9 cellular contexts compared by ENCODE assay signal in genomic region chr3:69855436-69856162, GRCh38.
A peak's percentile ranks its signal among the peaks of the same experiment; 100 is the strongest.
DNase-seq lines count a peak whose midpoint lies in the region; ATAC-seq and TF ChIP-seq lines count a peak whose summit lies in the region.
"Had no signal": no experiment of that assay in that cellular context is flagged by ENCODE, and none has a peak within 500 bp of the region (broad histone marks: within the 10 kb centered on the region; RNA-seq: fewer than 3 reads in every experiment).

No MANE protein-coding gene starts in this region.

- no peak overlapping the region for H3K4me2 ChIP-seq in DND-41 (ENCODE audit: insufficient read depth, low read length)

- no peaks in the 10 kb centered on the region for H3K9me3 Mint-ChIP-seq in osteocyte (ENCODE audit: unreplicated experiment)
- peaks cover 0 to 6% of the 10 kb centered on the region in 2 donors for H3K9me3 Mint-ChIP-seq in effector memory CD8-positive, alpha-beta T cell
- H3K9me3 Mint-ChIP-seq: activated naive CD4-positive, alpha-beta T cell treated with anti-CD3 and anti-CD28 coated beads, Interleukin-2, amount 50 U/mL, for 24 hours had no signal

- peaks cover 9% of the 10 kb centered on the region for H3K4me1 Mint-ChIP-seq in osteocyte (ENCODE audit: unreplicated experiment)
- no peaks in the 10 kb centered on the region for H3K4me1 Mint-ChIP-seq in effector memory CD8-positive, alpha-beta T cell (ENCODE audit: low read depth in 2 of 2)
- H3K4me1 Mint-ChIP-seq: activated naive CD4-positive, alpha-beta T cell treated with anti-CD3 and anti-CD28 coated beads, Interleukin-2, amount 50 U/mL, for 24 hours had no signal

- H3K27ac Mint-ChIP-seq in osteocyte (ENCODE audit: unreplicated experiment) = no peak overlapping the region
- H3K27ac Mint-ChIP-seq in effector memory CD8-positive, alpha-beta T cell = no peak overlapping the region
- H3K27ac Mint-ChIP-seq: activated naive CD4-positive, alpha-beta T cell treated with anti-CD3 and anti-CD28 coated beads, Interleukin-2, amount 50 U/mL, for 24 hours had no signal

- no peaks in the 10 kb centered on the region for H3K36me3 ChIP-seq in DND-41 (ENCODE audit: insufficient read depth, low read length)

- no peaks in the 10 kb centered on the region for H3K4me1 ChIP-seq in DND-41 (ENCODE audit: insufficient read depth, low read length)

- H3K9me3 ChIP-seq in DND-41 (ENCODE audit: insufficient read depth, low read length, severe bottlenecking) = no peaks in the 10 kb centered on the region

- no peak overlapping the region for H3K9ac ChIP-seq in DND-41 (ENCODE audit: low read depth, low read length)

- no peak overlapping the region for H2AFZ ChIP-seq in DND-41 (ENCODE audit: low read depth, low read length)

- peak; percentile 14 for TF ChIP-seq CTCF in DND-41 (IDR thresholded peaks at IDR 0.05; ENCODE audit: borderline replicate concordance, extremely low read depth, low read length, poor library complexity, severe bottlenecking)
- peak; percentile 71 for TF ChIP-seq CTCF in fibroblast of mammary gland (conservative IDR thresholded peaks at IDR 0.05; ENCODE audit: control insufficient read depth, insufficient read depth, low read depth, low read length)
- TF ChIP-seq CTCF in osteocyte (IDR thresholded peaks at IDR 0.05) = peak; percentile 65

- H3K27me3 Mint-ChIP-seq in osteocyte (ENCODE audit: unreplicated experiment) = no peaks in the 10 kb centered on the region
- no peaks in the 10 kb centered on the region for H3K27me3 Mint-ChIP-seq in effector memory CD8-positive, alpha-beta T cell

- H3K79me2 ChIP-seq in DND-41 (ENCODE audit: insufficient read depth, low read length) = no peaks in the 10 kb centered on the region

- no peak overlapping the region for H3K4me3 Mint-ChIP-seq in osteocyte (ENCODE audit: unreplicated experiment)
- no peak overlapping the region for H3K4me3 Mint-ChIP-seq in effector memory CD8-positive, alpha-beta T cell
- H3K4me3 Mint-ChIP-seq: activated naive CD4-positive, alpha-beta T cell treated with anti-CD3 and anti-CD28 coated beads, Interleukin-2, amount 50 U/mL, for 24 hours had no signal

- H3K36me3 Mint-ChIP-seq in osteocyte (ENCODE audit: unreplicated experiment) = no peaks in the 10 kb centered on the region
- no peaks in the 10 kb centered on the region for H3K36me3 Mint-ChIP-seq in effector memory CD8-positive, alpha-beta T cell (ENCODE audit: insufficient read depth)
- H3K36me3 Mint-ChIP-seq: activated naive CD4-positive, alpha-beta T cell treated with anti-CD3 and anti-CD28 coated beads, Interleukin-2, amount 50 U/mL, for 24 hours had no signal

- DNase-seq in DND-41 (no peak), RKO (ENCODE audit: low spot score) (peak; percentile 69), fibroblast of mammary gland (ENCODE audit: low read depth) (peak; percentile 63), osteocyte (ENCODE audit: extremely low spot score, unreplicated experiment) (no peak), GF-D8 (lab: John Stamatoyannopoulos, UW) (no peak)
- no peak for DNase-seq in effector memory CD8-positive, alpha-beta T cell
- DNase-seq in activated CD4-positive, alpha-beta T cell treated with anti-CD3 and anti-CD28 coated beads for 1 hour = no peak

- peaks cover 5% of the 10 kb centered on the region for H3K27me3 ChIP-seq in DND-41 (ENCODE audit: insufficient read depth, low read length, poor library complexity)

- no peaks in the 10 kb centered on the region for H4K20me1 ChIP-seq in DND-41 (ENCODE audit: insufficient read depth, low read length)

- H3K4me3 ChIP-seq in DND-41 (ENCODE audit: low read depth in 1 of 2, low read length in 2 of 2) (no peak overlapping the region), fibroblast of mammary gland (ENCODE audit: control insufficient read depth, low read depth, low read length) (no peak overlapping the region)

- ATAC-seq in DND-41 (ENCODE audit: insufficient read depth, low read depth) = no peak
- ATAC-seq in effector memory CD8-positive, alpha-beta T cell (replicated peaks) = no peak
- ATAC-seq in GM18909 (IDR thresholded peaks at IDR 0.05; ENCODE audit: poor library complexity, unreplicated experiment) = no peak

- no peak overlapping the region for H3K27ac ChIP-seq in DND-41 (ENCODE audit: low read length)

Comparison
In these comparisons a context has a peak if more than half of its experiments do, and no peak if none do; other contexts are left out.
1. DNase-seq: peak in RKO (single experiment) and fibroblast of mammary gland (single experiment); none in DND-41 (single experiment), osteocyte (single experiment), GF-D8 (single experiment), effector memory CD8-positive, alpha-beta T cell (0 of 3) and activated CD4-positive, alpha-beta T cell treated with anti-CD3 and anti-CD28 coated beads for 1 hour (single experiment).
2. CTCF ChIP-seq: peak in every context shown above with its lines; median percentile 71 in fibroblast of mammary gland; 65 in osteocyte; 14 in DND-41.